In genomic region chr7:157219154-157219553, GRCh38 we compare ENCODE assay signal across 14 cellular contexts.
DNase-seq lines count a peak whose midpoint lies in the region; ATAC-seq and TF ChIP-seq lines count a peak whose summit lies in the region.
"Had no signal": no experiment of that assay in that cellular context is flagged by ENCODE, and none has a peak within 500 bp of the region (broad histone marks: within the 10 kb centered on the region; RNA-seq: fewer than 3 reads in every experiment).

No MANE protein-coding gene starts in this region.

- no peak overlapping the region for H3K4me3 Mint-ChIP-seq in activated naive CD8-positive, alpha-beta T cell treated with anti-CD3 and anti-CD28 coated beads, Interleukin-2, amount 50 U/mL, for 24 hours
- no peak overlapping the region for H3K4me3 Mint-ChIP-seq in activated naive CD8-positive, alpha-beta T cell treated with anti-CD3 and anti-CD28 coated beads for 36 hours
- no peak overlapping the region for H3K4me3 Mint-ChIP-seq in stimulated activated naive B cell treated with anti-CD40 and anti-IgM and Interleukin-4, amounts not matched to agents 10 μg/mL and 1 μg/mL and 100 μg/mL, for 72 hours

- no peaks in the 10 kb centered on the region for H3K27me3 Mint-ChIP-seq in activated naive CD8-positive, alpha-beta T cell treated with anti-CD3 and anti-CD28 coated beads, Interleukin-2, amount 50 U/mL, for 24 hours
- H3K27me3 Mint-ChIP-seq in activated naive CD8-positive, alpha-beta T cell treated with anti-CD3 and anti-CD28 coated beads for 36 hours: no peaks in the 10 kb centered on the region
- H3K27me3 Mint-ChIP-seq in stimulated activated naive B cell treated with anti-CD40 and anti-IgM and Interleukin-4, amounts not matched to agents 10 μg/mL and 1 μg/mL and 100 μg/mL, for 72 hours: no peaks in the 10 kb centered on the region

- no peaks in the 10 kb centered on the region for H4K20me1 ChIP-seq in MM.1S (ENCODE audit: insufficient read depth, low read length)

- H3K27ac Mint-ChIP-seq in activated naive CD8-positive, alpha-beta T cell treated with anti-CD3 and anti-CD28 coated beads, Interleukin-2, amount 50 U/mL, for 24 hours: peak overlapping the region; percentile 53
- H3K27ac Mint-ChIP-seq in activated naive CD8-positive, alpha-beta T cell treated with anti-CD3 and anti-CD28 coated beads for 36 hours: no peak overlapping the region
- H3K27ac Mint-ChIP-seq in stimulated activated naive B cell treated with anti-CD40 and anti-IgM and Interleukin-4, amounts not matched to agents 10 μg/mL and 1 μg/mL and 100 μg/mL, for 72 hours: peak overlapping the region; percentile 31

- H3K4me3 ChIP-seq in upper lobe of right lung (no peak overlapping the region), MM.1S (ENCODE audit: low read length) (no peak overlapping the region)
- H3K4me3 ChIP-seq: SJCRH30 had no signal

- H3K4me1 ChIP-seq in upper lobe of right lung (no peaks in the 10 kb centered on the region), MM.1S (ENCODE audit: low read length) (no peaks in the 10 kb centered on the region)
- H3K4me1 ChIP-seq: SJCRH30 had no signal

- H3K9me2 ChIP-seq in MM.1S (replicated peaks; ENCODE audit: insufficient read depth, low read length): no peaks in the 10 kb centered on the region

- no peak overlapping the region for H3K27ac ChIP-seq in upper lobe of right lung
- no peak overlapping the region for H3K27ac ChIP-seq in MM.1S (ENCODE audit: low read length)
- H3K27ac ChIP-seq: SJCRH30 had no signal

- no peaks in the 10 kb centered on the region for H3K9me3 ChIP-seq in upper lobe of right lung
- H3K9me3 ChIP-seq in MM.1S (replicated peaks; ENCODE audit: insufficient read depth, low read length): no peaks in the 10 kb centered on the region
- H3K9me3 ChIP-seq: SJCRH30 had no signal

- H3F3A ChIP-seq in MM.1S (ENCODE audit: insufficient read depth, low read length): no peaks in the 10 kb centered on the region

- H2AFZ ChIP-seq in MM.1S (ENCODE audit: low read length): no peak overlapping the region

- H3K79me2 ChIP-seq in MM.1S (ENCODE audit: low read length): 0 out of 2 replicates have a peak, but pooled peaks cover 3% of the 10 kb centered on the region

- H3K36me3 Mint-ChIP-seq in activated naive CD8-positive, alpha-beta T cell treated with anti-CD3 and anti-CD28 coated beads, Interleukin-2, amount 50 U/mL, for 24 hours (ENCODE audit: low read depth): peaks cover 34% of the 10 kb centered on the region
- H3K36me3 Mint-ChIP-seq in activated naive CD8-positive, alpha-beta T cell treated with anti-CD3 and anti-CD28 coated beads for 36 hours: peaks cover 3% of the 10 kb centered on the region
- H3K36me3 Mint-ChIP-seq in stimulated activated naive B cell treated with anti-CD40 and anti-IgM and Interleukin-4, amounts not matched to agents 10 μg/mL and 1 μg/mL and 100 μg/mL, for 72 hours: peaks cover 50 to 57% of the 10 kb centered on the region in 2 donors

- TF ChIP-seq CTCF in upper lobe of right lung (IDR thresholded peaks at IDR 0.05) (no peak), MM.1S (IDR thresholded peaks at IDR 0.05; ENCODE audit: low read length) (no peak)

- H3K4me2 ChIP-seq in MM.1S (ENCODE audit: low read depth, low read length): no peak overlapping the region

- DNase-seq in activated naive CD8-positive, alpha-beta T cell treated with anti-CD3 and anti-CD28 coated beads, Interleukin-2, amount 50 U/mL, for 24 hours: no peak
- no peak for DNase-seq in activated naive CD8-positive, alpha-beta T cell treated with anti-CD3 and anti-CD28 coated beads for 36 hours
- DNase-seq in stimulated activated naive B cell treated with anti-CD40 and anti-IgM and Interleukin-4, amounts not matched to agents 10 μg/mL and 1 μg/mL and 100 μg/mL, for 72 hours: peak; percentile 4
- no peak for DNase-seq in activated CD8-positive, alpha-beta memory T cell treated with anti-CD3 and anti-CD28 coated beads, Interleukin-2, amount 50 U/mL, for 4 hours
- DNase-seq in upper lobe of right lung: no peak
- no peak for DNase-seq in MM.1S
- DNase-seq: activated CD4-positive, alpha-beta T cell treated with anti-CD3 and anti-CD28 coated beads for 1 hour; activated gamma-delta T cell; DMS153; NCI-H526 treated with DMSO at 0.1 percent for 48 hours; SJCRH30; stimulated activated CD4-positive, alpha-beta T cell treated with anti-CD3 and anti-CD28 coated beads, Interleukin-4, amount 100 ng/mL, for 4 hours had no signal

- H3K9me3 Mint-ChIP-seq in activated naive CD8-positive, alpha-beta T cell treated with anti-CD3 and anti-CD28 coated beads, Interleukin-2, amount 50 U/mL, for 24 hours: no peaks in the 10 kb centered on the region
- no peaks in the 10 kb centered on the region for H3K9me3 Mint-ChIP-seq in activated naive CD8-positive, alpha-beta T cell treated with anti-CD3 and anti-CD28 coated beads for 36 hours
- H3K9me3 Mint-ChIP-seq in stimulated activated naive B cell treated with anti-CD40 and anti-IgM and Interleukin-4, amounts not matched to agents 10 μg/mL and 1 μg/mL and 100 μg/mL, for 72 hours: no peaks in the 10 kb centered on the region

- no peak for ATAC-seq in activated naive CD8-positive, alpha-beta T cell treated with anti-CD3 and anti-CD28 coated beads, Interleukin-2, amount 50 U/mL, for 24 hours
- ATAC-seq in HG02623 (IDR thresholded peaks at IDR 0.05; ENCODE audit: unreplicated experiment) (peak; percentile 97), HG03521 (IDR thresholded peaks at IDR 0.05; ENCODE audit: unreplicated experiment) (peak; percentile 75), upper lobe of right lung (no peak)
- ATAC-seq in stimulated activated naive B cell treated with anti-CD40 and anti-IgM and Interleukin-4, amounts not matched to agents 10 μg/mL and 1 μg/mL and 100 μg/mL, for 72 hours (replicated peaks): peak; percentile 96 to 98

- H3K27me3 ChIP-seq in upper lobe of right lung (no peaks in the 10 kb centered on the region), MM.1S (replicated peaks; ENCODE audit: insufficient read depth, low read length) (no peaks in the 10 kb centered on the region)
- H3K27me3 ChIP-seq: SJCRH30 had no signal

- no peaks in the 10 kb centered on the region for H3K4me1 Mint-ChIP-seq in activated naive CD8-positive, alpha-beta T cell treated with anti-CD3 and anti-CD28 coated beads, Interleukin-2, amount 50 U/mL, for 24 hours
- no peaks in the 10 kb centered on the region for H3K4me1 Mint-ChIP-seq in activated naive CD8-positive, alpha-beta T cell treated with anti-CD3 and anti-CD28 coated beads for 36 hours
- peaks cover 10 to 20% of the 10 kb centered on the region in 2 donors for H3K4me1 Mint-ChIP-seq in stimulated activated naive B cell treated with anti-CD40 and anti-IgM and Interleukin-4, amounts not matched to agents 10 μg/mL and 1 μg/mL and 100 μg/mL, for 72 hours

- H3K36me3 ChIP-seq in upper lobe of right lung (peaks cover 66% of the 10 kb centered on the region), MM.1S (replicated peaks; ENCODE audit: insufficient read depth, low read length) (peaks cover 5% of the 10 kb centered on the region; the same call in 1 of the 2 replicates)

- H3K9ac ChIP-seq in MM.1S (ENCODE audit: low read length): no peak overlapping the region

- intact Hi-C loops in upper lobe of right lung (cut with DNase I): no loop called here

Comparison
In these comparisons a context has a peak if more than half of its experiments do, and no peak if none do; other contexts are left out.
1. ATAC-seq: peak in HG02623 (single experiment), HG03521 (single experiment) and stimulated activated naive B cell treated with anti-CD40 and anti-IgM and Interleukin-4, amounts not matched to agents 10 μg/mL and 1 μg/mL and 100 μg/mL, for 72 hours (2 of 2); none in activated naive CD8-positive, alpha-beta T cell treated with anti-CD3 and anti-CD28 coated beads, Interleukin-2, amount 50 U/mL, for 24 hours (single experiment) and upper lobe of right lung (single experiment).